ENCODE assay signal across 9 cellular contexts in the genomic region with DNA sequence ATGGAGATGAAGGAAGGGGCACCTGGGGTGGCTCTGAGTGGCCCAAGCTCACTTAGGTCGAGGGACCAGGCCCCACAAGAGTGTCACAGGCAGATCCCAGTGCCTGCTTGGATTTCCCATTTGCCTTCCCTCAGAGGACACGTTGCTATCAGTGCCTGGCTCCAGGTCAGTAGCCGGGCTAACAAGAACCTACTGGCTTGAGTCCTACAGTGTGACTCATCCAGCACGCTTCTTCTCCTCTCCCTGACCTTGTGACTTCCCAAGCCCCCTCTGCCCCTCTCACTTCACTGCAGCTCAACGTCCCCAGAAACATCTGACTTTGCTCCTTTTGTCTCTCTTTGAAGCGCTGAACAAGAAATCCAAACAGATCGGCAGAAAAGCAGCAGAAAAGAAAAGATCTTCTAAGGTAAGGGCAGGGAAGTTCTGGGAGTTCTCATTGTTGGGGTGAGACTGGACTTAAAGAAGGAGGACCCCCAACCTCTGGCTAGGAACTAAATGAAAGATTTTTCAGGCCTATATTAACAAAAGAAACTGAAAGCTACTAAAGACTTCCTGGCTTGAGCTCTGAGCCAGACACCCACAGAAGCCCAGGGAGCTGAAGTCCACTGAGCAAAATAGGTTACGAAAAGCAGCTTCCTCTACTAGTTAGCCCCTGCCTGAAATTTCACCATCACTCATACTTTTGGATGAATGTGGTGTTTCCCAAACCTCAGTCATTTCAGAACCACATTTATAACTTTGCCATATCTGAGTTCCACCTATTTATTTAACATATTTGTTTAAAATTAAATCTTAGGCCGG. TPM values are rescaled to one million over a fixed set of nuclear protein-coding genes. Genes with fewer than 3 reads are reported as not detected.
DNase-seq lines count a peak whose midpoint lies in the region; ATAC-seq, FAIRE-seq and TF ChIP-seq lines count a peak whose summit lies in the region.
"Had no signal": no experiment of that assay in that cellular context is flagged by ENCODE, and none has a peak within 500 bp of the region (broad histone marks: within the 10 kb centered on the region; RNA-seq: fewer than 3 reads in every experiment).

No MANE protein-coding gene starts in this region.

- no peaks in the 10 kb centered on the region for H3K27me3 ChIP-seq in GM23338 (ENCODE audit: insufficient read depth)

- H3K36me3 Mint-ChIP-seq in GM23338 (ENCODE audit: low read depth), result no peaks in the 10 kb centered on the region
- no peaks in the 10 kb centered on the region for H3K36me3 Mint-ChIP-seq in effector memory CD8-positive, alpha-beta T cell (ENCODE audit: insufficient read depth)

- H3K4me3 ChIP-seq in GM23338, result no peak overlapping the region
- peak overlapping the region; percentile 8 to 9 for H3K4me3 ChIP-seq in kidney (ENCODE audit: low read length in 2 of 2)
- H3K4me3 ChIP-seq in skin epidermis, result no peak overlapping the region

- H3K36me3 ChIP-seq in GM23338 (ENCODE audit: insufficient read depth), result no peaks in the 10 kb centered on the region
- H3K36me3 ChIP-seq in kidney (ENCODE audit: control insufficient read depth in 1 of 2, insufficient read depth in 2 of 2, low read length in 2 of 2), result no peaks in the 10 kb centered on the region

- 0 out of 2 replicates have a peak overlapping the region, but pooled peaks have one; percentile 52 for H3K27ac ChIP-seq in GM23338 (ENCODE audit: low read depth)
- peak overlapping the region in 1 of 2 donors; percentile 3 for H3K27ac ChIP-seq in kidney (ENCODE audit: low read depth in 2 of 2, low read length in 2 of 2)
- H3K27ac ChIP-seq in skin epidermis, result peak overlapping the region in 13 of 21 experiments; percentile 8 to 72 (median 51)

- no peaks in the 10 kb centered on the region for H3K79me2 ChIP-seq in GM23338 (replicated peaks; ENCODE audit: insufficient read depth)

- H3K9ac ChIP-seq in kidney (ENCODE audit: low read length in 2 of 2), result peak overlapping the region in 1 of 2 donors; percentile 15

- H3K4me3 Mint-ChIP-seq in GM23338, result no peak overlapping the region
- no peak overlapping the region for H3K4me3 Mint-ChIP-seq in effector memory CD8-positive, alpha-beta T cell

- H3K27me3 Mint-ChIP-seq in GM23338 (ENCODE audit: insufficient read depth, low read depth, poor library complexity), result peaks cover 4% of the 10 kb centered on the region
- no peaks in the 10 kb centered on the region for H3K27me3 Mint-ChIP-seq in effector memory CD8-positive, alpha-beta T cell

- no peaks in the 10 kb centered on the region for H3K9me3 ChIP-seq in kidney (ENCODE audit: control insufficient read depth in 1 of 2, low read length in 2 of 2)

- H4K20me1 ChIP-seq in GM23338 (replicated peaks; ENCODE audit: insufficient read depth), result no peaks in the 10 kb centered on the region

- no peak for FAIRE-seq in kidney (lab: Jason Lieb, UNC)

- H3K4me1 ChIP-seq in GM23338 (ENCODE audit: insufficient read depth) (no peaks in the 10 kb centered on the region), kidney (ENCODE audit: control insufficient read depth in 1 of 2, insufficient read depth in 1 of 2, low read depth in 1 of 2, low read length in 2 of 2) (peaks cover 0 to 5% of the 10 kb centered on the region in 2 donors)

- H3F3A ChIP-seq in GM23338 (replicated peaks; ENCODE audit: low read depth), result no peaks in the 10 kb centered on the region

- no peak; the same call in 2 of the 3 replicates for ATAC-seq in GM23338
- ATAC-seq in GM18907 (IDR thresholded peaks at IDR 0.05; ENCODE audit: unreplicated experiment), result no peak
- ATAC-seq in effector memory CD8-positive, alpha-beta T cell (replicated peaks), result no peak

- H3K4me2 ChIP-seq in GM23338, result no peak overlapping the region

- DNase-seq in GM23338 (ENCODE audit: low spot score), result no peak
- DNase-seq in amniotic epithelial cell (ENCODE audit: low read depth), result peak; percentile 81
- DNase-seq in kidney, result no peak
- DNase-seq in activated CD4-positive, alpha-beta T cell treated with anti-CD3 and anti-CD28 coated beads, Interleukin-2, amount 50 U/mL, for 4 hours, result no peak
- no peak for DNase-seq in effector memory CD8-positive, alpha-beta T cell
- DNase-seq in superior temporal gyrus (ENCODE audit: extremely low spot score), result no peak
- DNase-seq: NCI-H2081 had no signal

- H3K27ac Mint-ChIP-seq in GM23338, result no peak overlapping the region
- H3K27ac Mint-ChIP-seq in effector memory CD8-positive, alpha-beta T cell, result no peak overlapping the region

- H3K4me1 Mint-ChIP-seq in GM23338, result no peaks in the 10 kb centered on the region; the same call in 2 of the 3 replicates
- no peaks in the 10 kb centered on the region for H3K4me1 Mint-ChIP-seq in effector memory CD8-positive, alpha-beta T cell (ENCODE audit: low read depth in 2 of 2)

- no peaks in the 10 kb centered on the region for H3K9me2 ChIP-seq in GM23338 (ENCODE audit: insufficient read depth)

- TF ChIP-seq CTCF in GM23338 (conservative IDR thresholded peaks at IDR 0.05; ENCODE audit: low read depth in 2 of 2) (no peak), kidney (IDR thresholded peaks at IDR 0.05; ENCODE audit: borderline replicate concordance, extremely low read depth, insufficient read depth) (no peak)

- intact Hi-C loops in kidney (cut with DNase I), result no loop called here

- no peaks in the 10 kb centered on the region for H3K9me3 Mint-ChIP-seq in GM23338
- H3K9me3 Mint-ChIP-seq in effector memory CD8-positive, alpha-beta T cell, result no peaks in the 10 kb centered on the region

- H2AFZ ChIP-seq in GM23338, result no peak overlapping the region

TF ChIP-seq in GM23338, 12 proteins besides CTCF, POLR2A, EP300 and RAD21:
- TF ChIP-seq STAT1 (IDR thresholded peaks at IDR 0.05; ENCODE audit: unreplicated experiment), result no peak
- TF ChIP-seq ZNF114 (CRISPR knock-in tag; IDR thresholded peaks at IDR 0.05), result no peak
- no peak for TF ChIP-seq EZH2phosphoT487 (IDR thresholded peaks at IDR 0.05; ENCODE audit: unreplicated experiment)

RNA-seq across cellular contexts. Expression of a gene that starts 21.5 kb away (rescaled TPM):
- not detected in 2 replicates for total RNA-seq in GM23338 (2014; rRNA removed; shearing (Covaris generic))
- not detected in 2 replicates for polyA plus RNA-seq in GM23338 (2016; fragmentation: Nextera tagmentation; extraction: Ambion mirVana)
- total RNA-seq in kidney, result not detected
- 0.84 TPM for polyA plus RNA-seq in kidney (ENCODE audit: insufficient read depth, low read depth, low replicate concordance)

RNA-seq across cellular contexts. Expression of a gene that starts 40.5 kb away (rescaled TPM):
- 404 and 423 TPM in 2 replicates for total RNA-seq in GM23338 (2014; rRNA removed; shearing (Covaris generic))
- polyA plus RNA-seq in GM23338 (2016; fragmentation: Nextera tagmentation; extraction: Ambion mirVana) (138 and 150 TPM in 2 replicates), kidney (ENCODE audit: insufficient read depth, low read depth, low replicate concordance) (144 TPM)
- total RNA-seq in kidney, result 70.3 TPM

Comparison
In these comparisons a context has a peak if more than half of its experiments do, and no peak if none do; other contexts are left out.
1. H3K4me3 ChIP-seq: peak in kidney (2 of 2); none in GM23338 (single experiment) and skin epidermis (0 of 7).